Comparison of ENCODE assay signal across 7 cellular contexts in the genomic region with DNA sequence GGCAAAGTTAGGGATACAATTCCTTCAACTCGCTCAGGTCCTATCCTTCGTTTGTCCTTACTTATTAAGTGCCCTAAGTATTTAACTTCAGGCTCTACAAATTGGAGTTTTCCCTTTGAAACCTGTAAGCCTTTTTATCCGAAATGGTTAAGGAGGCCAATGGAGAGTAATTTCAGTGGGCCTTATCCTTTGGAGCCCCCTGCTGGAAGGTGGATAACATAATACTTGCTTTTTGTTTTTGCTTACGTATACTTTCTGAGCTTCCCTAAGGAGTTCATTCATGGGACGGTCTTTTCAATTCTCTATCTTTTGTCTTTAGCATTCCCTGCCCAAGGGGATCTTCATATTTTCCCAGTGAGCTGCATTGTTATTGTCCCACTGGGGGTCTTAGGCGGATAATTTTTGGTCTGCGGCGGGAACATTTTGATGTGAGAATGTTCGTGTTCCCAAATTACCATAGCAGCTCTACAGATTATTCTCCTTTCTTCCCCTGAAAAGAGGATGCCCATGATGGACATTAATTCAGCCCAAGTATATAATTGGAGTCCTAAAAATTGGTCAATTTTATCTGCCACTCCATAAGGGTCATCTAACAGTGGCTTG. TPM values are rescaled to one million over a fixed set of nuclear protein-coding genes. Genes with fewer than 3 reads are reported as not detected.
DNase-seq lines count a peak whose midpoint lies in the region; ATAC-seq and TF ChIP-seq lines count a peak whose summit lies in the region.

No MANE protein-coding gene starts in this region.

- H3K36me3 ChIP-seq in DOHH2 (ENCODE audit: control insufficient read depth, low read length) = no peaks in the 10 kb centered on the region

- no peaks in the 10 kb centered on the region for H3K79me2 ChIP-seq in DOHH2 (ENCODE audit: control insufficient read depth, low read length)

- peak; percentile 82 for TF ChIP-seq RAD21 in Ishikawa (IDR thresholded peaks at IDR 0.05; ENCODE audit: low read depth)

- no peak overlapping the region for H3K4me2 ChIP-seq in DOHH2 (ENCODE audit: low read length)

- H3F3A ChIP-seq in DOHH2 (ENCODE audit: control insufficient read depth, insufficient read depth) = no peaks in the 10 kb centered on the region

- no peaks in the 10 kb centered on the region for H3K4me1 ChIP-seq in DOHH2 (ENCODE audit: control insufficient read depth, low read length)

- ATAC-seq in SK-N-SH treated with all-trans-retinoic acid at 6 μM for 48 hours (peak; percentile 87), GM21423 (IDR thresholded peaks at IDR 0.05; ENCODE audit: unreplicated experiment) (no peak), HG03045 (IDR thresholded peaks at IDR 0.05; ENCODE audit: unreplicated experiment) (no peak)

- peaks cover 14% of the 10 kb centered on the region; the same call in 1 of the 2 replicates for H3K9me3 ChIP-seq in DOHH2 (ENCODE audit: control insufficient read depth, insufficient read depth, low read length)

- H3K4me3 Mint-ChIP-seq in endothelial cell (ENCODE audit: unreplicated experiment) (no peak overlapping the region), mesothelial cell of epicardium (no peak overlapping the region)

- H3K4me1 Mint-ChIP-seq in endothelial cell (ENCODE audit: unreplicated experiment) (no peaks in the 10 kb centered on the region), mesothelial cell of epicardium (no peaks in the 10 kb centered on the region)

- peaks cover 20% of the 10 kb centered on the region for H3K36me3 Mint-ChIP-seq in endothelial cell (ENCODE audit: low read depth, unreplicated experiment)
- peaks cover 3% of the 10 kb centered on the region for H3K36me3 Mint-ChIP-seq in mesothelial cell of epicardium

- DNase-seq in endothelial cell (ENCODE audit: low spot score) (peak; percentile 37), mesothelial cell of epicardium (ENCODE audit: low spot score in 2 of 2, unreplicated experiment in 2 of 2) (no peak)

- no peak overlapping the region for H3K27ac ChIP-seq in DOHH2 (ENCODE audit: low read depth, low read length)

- peak; percentile 70 for TF ChIP-seq CTCF in DOHH2 (IDR thresholded peaks at IDR 0.05; ENCODE audit: low read depth, low read length, poor library complexity, severe bottlenecking)
- peak; percentile 69 for TF ChIP-seq CTCF in endothelial cell (IDR thresholded peaks at IDR 0.05; ENCODE audit: unreplicated experiment)
- TF ChIP-seq CTCF in mesothelial cell of epicardium (IDR thresholded peaks at IDR 0.05; ENCODE audit: unreplicated experiment) = peak; percentile 52

- H3K27me3 Mint-ChIP-seq in endothelial cell (ENCODE audit: unreplicated experiment) (peaks cover 8% of the 10 kb centered on the region), mesothelial cell of epicardium (ENCODE audit: low read depth) (no peaks in the 10 kb centered on the region)

- no peak for TF ChIP-seq EP300 in Ishikawa (IDR thresholded peaks at IDR 0.05; ENCODE audit: borderline replicate concordance)

- H3K9me2 ChIP-seq in DOHH2 (replicated peaks; ENCODE audit: control insufficient read depth, low read length) = no peaks in the 10 kb centered on the region

- no peaks in the 10 kb centered on the region for H4K20me1 ChIP-seq in DOHH2 (ENCODE audit: control insufficient read depth, insufficient read depth, low read depth, low read length)

- no peaks in the 10 kb centered on the region for H3K27me3 ChIP-seq in DOHH2 (ENCODE audit: control insufficient read depth, low read length)

- no peak overlapping the region for H3K4me3 ChIP-seq in DOHH2 (ENCODE audit: low read length)

- H3K9me3 Mint-ChIP-seq in endothelial cell (ENCODE audit: unreplicated experiment) (peaks cover 2% of the 10 kb centered on the region), mesothelial cell of epicardium (peaks cover 52% of the 10 kb centered on the region)

- no peak overlapping the region for H3K27ac Mint-ChIP-seq in endothelial cell (ENCODE audit: unreplicated experiment)
- H3K27ac Mint-ChIP-seq in mesothelial cell of epicardium = no peak overlapping the region

TF ChIP-seq in Ishikawa, 13 proteins besides CTCF, POLR2A, EP300 and RAD21:
- TF ChIP-seq TCF12 (IDR thresholded peaks at IDR 0.05; ENCODE audit: low read depth) (no peak), CREB1 (IDR thresholded peaks at IDR 0.05; ENCODE audit: low read depth) (no peak), TAF1 (IDR thresholded peaks at IDR 0.05; ENCODE audit: low read depth) (no peak), TEAD4 (IDR thresholded peaks at IDR 0.05) (no peak), YY1 (IDR thresholded peaks at IDR 0.05; ENCODE audit: low read depth) (no peak), NFIC (IDR thresholded peaks at IDR 0.05) (no peak), EGR1 (IDR thresholded peaks at IDR 0.05) (no peak), FOXM1 (IDR thresholded peaks at IDR 0.05; ENCODE audit: borderline replicate concordance, low read depth) (no peak)
- TF ChIP-seq, protein P1, sequence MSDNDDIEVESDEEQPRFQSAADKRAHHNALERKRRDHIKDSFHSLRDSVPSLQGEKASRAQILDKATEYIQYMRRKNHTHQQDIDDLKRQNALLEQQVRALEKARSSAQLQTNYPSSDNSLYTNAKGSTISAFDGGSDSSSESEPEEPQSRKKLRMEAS (IDR thresholded peaks at IDR 0.05) = no peak
- TF ChIP-seq, protein P2, sequence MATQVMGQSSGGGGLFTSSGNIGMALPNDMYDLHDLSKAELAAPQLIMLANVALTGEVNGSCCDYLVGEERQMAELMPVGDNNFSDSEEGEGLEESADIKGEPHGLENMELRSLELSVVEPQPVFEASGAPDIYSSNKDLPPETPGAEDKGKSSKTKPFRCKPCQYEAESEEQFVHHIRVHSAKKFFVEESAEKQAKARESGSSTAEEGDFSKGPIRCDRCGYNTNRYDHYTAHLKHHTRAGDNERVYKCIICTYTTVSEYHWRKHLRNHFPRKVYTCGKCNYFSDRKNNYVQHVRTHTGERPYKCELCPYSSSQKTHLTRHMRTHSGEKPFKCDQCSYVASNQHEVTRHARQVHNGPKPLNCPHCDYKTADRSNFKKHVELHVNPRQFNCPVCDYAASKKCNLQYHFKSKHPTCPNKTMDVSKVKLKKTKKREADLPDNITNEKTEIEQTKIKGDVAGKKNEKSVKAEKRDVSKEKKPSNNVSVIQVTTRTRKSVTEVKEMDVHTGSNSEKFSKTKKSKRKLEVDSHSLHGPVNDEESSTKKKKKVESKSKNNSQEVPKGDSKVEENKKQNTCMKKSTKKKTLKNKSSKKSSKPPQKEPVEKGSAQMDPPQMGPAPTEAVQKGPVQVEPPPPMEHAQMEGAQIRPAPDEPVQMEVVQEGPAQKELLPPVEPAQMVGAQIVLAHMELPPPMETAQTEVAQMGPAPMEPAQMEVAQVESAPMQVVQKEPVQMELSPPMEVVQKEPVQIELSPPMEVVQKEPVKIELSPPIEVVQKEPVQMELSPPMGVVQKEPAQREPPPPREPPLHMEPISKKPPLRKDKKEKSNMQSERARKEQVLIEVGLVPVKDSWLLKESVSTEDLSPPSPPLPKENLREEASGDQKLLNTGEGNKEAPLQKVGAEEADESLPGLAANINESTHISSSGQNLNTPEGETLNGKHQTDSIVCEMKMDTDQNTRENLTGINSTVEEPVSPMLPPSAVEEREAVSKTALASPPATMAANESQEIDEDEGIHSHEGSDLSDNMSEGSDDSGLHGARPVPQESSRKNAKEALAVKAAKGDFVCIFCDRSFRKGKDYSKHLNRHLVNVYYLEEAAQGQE (IDR thresholded peaks at IDR 0.05; ENCODE audit: low read depth) = no peak

TF ChIP-seq in SK-N-SH treated with all-trans-retinoic acid at 6 μM for 48 hours, 23 proteins besides CTCF, POLR2A, EP300 and RAD21:
- TF ChIP-seq, protein P3, sequence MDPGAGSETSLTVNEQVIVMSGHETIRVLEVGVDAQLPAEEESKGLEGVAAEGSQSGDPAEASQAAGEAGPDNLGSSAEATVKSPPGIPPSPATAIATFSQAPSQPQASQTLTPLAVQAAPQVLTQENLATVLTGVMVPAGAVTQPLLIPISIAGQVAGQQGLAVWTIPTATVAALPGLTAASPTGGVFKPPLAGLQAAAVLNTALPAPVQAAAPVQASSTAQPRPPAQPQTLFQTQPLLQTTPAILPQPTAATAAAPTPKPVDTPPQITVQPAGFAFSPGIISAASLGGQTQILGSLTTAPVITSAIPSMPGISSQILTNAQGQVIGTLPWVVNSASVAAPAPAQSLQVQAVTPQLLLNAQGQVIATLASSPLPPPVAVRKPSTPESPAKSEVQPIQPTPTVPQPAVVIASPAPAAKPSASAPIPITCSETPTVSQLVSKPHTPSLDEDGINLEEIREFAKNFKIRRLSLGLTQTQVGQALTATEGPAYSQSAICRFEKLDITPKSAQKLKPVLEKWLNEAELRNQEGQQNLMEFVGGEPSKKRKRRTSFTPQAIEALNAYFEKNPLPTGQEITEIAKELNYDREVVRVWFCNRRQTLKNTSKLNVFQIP (CRISPR knock-in tag; IDR thresholded peaks at IDR 0.05; ENCODE audit: borderline replicate concordance, low read depth) = no peak
- no peak for TF ChIP-seq ZNF8 (CRISPR knock-in tag; IDR thresholded peaks at IDR 0.05)
- no peak for TF ChIP-seq ZNF70 (CRISPR knock-in tag; IDR thresholded peaks at IDR 0.05)
- TF ChIP-seq ESRRG (CRISPR knock-in tag; IDR thresholded peaks at IDR 0.05) = no peak
- TF ChIP-seq GLIS3 (CRISPR knock-in tag; IDR thresholded peaks at IDR 0.05) = no peak
- TF ChIP-seq ZC3H10 (CRISPR knock-in tag; IDR thresholded peaks at IDR 0.05) = no peak

RNA-seq across cellular contexts. Expression of a gene that starts 34.4 kb away (rescaled TPM):
- 40.7 TPM for total RNA-seq in endothelial cell (ENCODE audit: unreplicated experiment)
- total RNA-seq in mesothelial cell of epicardium = 34.9 to 39.8 TPM (median 35.6 TPM) in 3 replicates

RNA-seq across cellular contexts. Expression of a gene that starts 41.3 kb away (rescaled TPM):
- total RNA-seq in endothelial cell (ENCODE audit: unreplicated experiment) = 5.2 TPM
- 0.63 to 0.82 TPM (median 0.74 TPM) in 3 replicates for total RNA-seq in mesothelial cell of epicardium
